Comparison of ENCODE assay signal across 10 cellular contexts in the genomic region with DNA sequence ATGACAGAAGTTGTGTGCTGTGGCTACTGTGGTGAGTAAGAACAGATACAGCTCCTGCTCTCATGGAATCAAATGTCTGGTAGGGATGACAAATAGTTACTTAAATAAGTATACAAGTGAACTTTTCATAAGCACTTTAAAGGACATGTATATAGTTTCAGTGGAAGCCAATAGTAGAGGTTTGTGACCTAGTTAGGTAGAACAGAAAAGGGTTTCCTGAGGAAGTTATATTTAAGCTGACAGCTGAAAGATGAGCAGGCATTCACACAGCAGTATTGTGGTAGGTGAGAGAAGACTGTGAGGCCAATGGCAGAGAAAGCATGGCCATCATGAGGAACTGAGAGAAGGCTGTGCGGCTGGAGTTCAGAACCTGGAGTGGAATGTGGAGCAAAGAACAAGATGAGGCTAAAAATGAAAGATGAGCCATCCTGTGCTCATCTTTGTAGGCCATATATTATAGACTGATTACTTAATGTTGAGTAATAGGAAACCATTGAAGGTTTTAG. TPM values are rescaled to one million over a fixed set of nuclear protein-coding genes. Genes with fewer than 3 reads are reported as not detected.
A peak's percentile ranks its signal among the peaks of the same experiment; 100 is the strongest.
DNase-seq lines count a peak whose midpoint lies in the region; ATAC-seq and TF ChIP-seq lines count a peak whose summit lies in the region.
"Had no signal": no experiment of that assay in that cellular context is flagged by ENCODE, and none has a peak within 500 bp of the region (broad histone marks: within the 10 kb centered on the region; RNA-seq: fewer than 3 reads in every experiment).

No MANE protein-coding gene starts in this region.

- dilution Hi-C loops in IMR-90 (cut with HindIII; ENCODE audit: low sequenced_read_pairs, unreplicated experiment): no loop called here

- no peak overlapping the region; the same call in 1 of the 2 replicates for H2AK5ac ChIP-seq in IMR-90 (ENCODE audit: low read depth, low read length)
- H2AK5ac ChIP-seq in mesenchymal stem cell (ENCODE audit: low read length, severe bottlenecking): no peak overlapping the region

- intact Hi-C loops in IMR-90 (cut with micrococcal nuclease): no loop called here

- H3K9me3 ChIP-seq in GM23248 (ENCODE audit: low read depth): no peaks in the 10 kb centered on the region
- H3K9me3 ChIP-seq in IMR-90 (ENCODE audit: control insufficient read depth, insufficient read depth, low read length): no peaks in the 10 kb centered on the region
- no peaks in the 10 kb centered on the region for H3K9me3 ChIP-seq in mesenchymal stem cell (ENCODE audit: control insufficient read depth, low read length)
- H3K9me3 ChIP-seq in MG63: no peaks in the 10 kb centered on the region; the same call in 1 of the 2 replicates

- peaks cover 3% of the 10 kb centered on the region for H3K9me1 ChIP-seq in IMR-90 (ENCODE audit: insufficient read depth, low read length)

- no peak overlapping the region for H2BK120ac ChIP-seq in IMR-90 (ENCODE audit: low read depth, low read length)
- no peak overlapping the region for H2BK120ac ChIP-seq in mesenchymal stem cell (ENCODE audit: low read depth, low read length)

- no peaks in the 10 kb centered on the region for H3K27me3 ChIP-seq in GM23248 (replicated peaks; ENCODE audit: insufficient read depth)
- no peaks in the 10 kb centered on the region for H3K27me3 ChIP-seq in IMR-90 (ENCODE audit: control insufficient read depth, insufficient read depth, low read length)
- H3K27me3 ChIP-seq in mesenchymal stem cell (ENCODE audit: control insufficient read depth in 1 of 2, insufficient read depth in 1 of 2, low read length in 2 of 2): no peaks in the 10 kb centered on the region
- H3K27me3 ChIP-seq in MG63: no peaks in the 10 kb centered on the region

- H4K20me1 ChIP-seq in GM23248 (ENCODE audit: insufficient read depth): no peaks in the 10 kb centered on the region
- H4K20me1 ChIP-seq in IMR-90 (ENCODE audit: insufficient read depth, low read length): no peaks in the 10 kb centered on the region

- in situ Hi-C loops in GM23248 (cut with MboI) (no loop called here), IMR-90 (cut with MboI; ENCODE audit: low sequenced_read_pairs) (no loop called here)

- H2BK15ac ChIP-seq in IMR-90 (ENCODE audit: low read depth, low read length) (no peak overlapping the region), mesenchymal stem cell (ENCODE audit: low read depth, poor library complexity, severe bottlenecking) (no peak overlapping the region)

- no peak for TF ChIP-seq RAD21 in IMR-90 (IDR thresholded peaks at IDR 0.05; ENCODE audit: low read length)

- no peak overlapping the region for H3K9ac ChIP-seq in GM23248
- H3K9ac ChIP-seq in IMR-90 (ENCODE audit: low read depth, low read length): no peak overlapping the region
- peak overlapping the region; percentile 18 for H3K9ac ChIP-seq in mesenchymal stem cell (ENCODE audit: low read length)

- H4K91ac ChIP-seq in IMR-90 (ENCODE audit: insufficient read depth, low read depth, low read length): no peak overlapping the region
- no peak overlapping the region for H4K91ac ChIP-seq in mesenchymal stem cell (ENCODE audit: low read length)

- H2BK20ac ChIP-seq in IMR-90 (ENCODE audit: low read depth, low read length): no peak overlapping the region

- H3K9me2 ChIP-seq in GM23248 (ENCODE audit: insufficient read depth): no peaks in the 10 kb centered on the region

- no peak for TF ChIP-seq CTCF in IMR-90 (conservative IDR thresholded peaks at IDR 0.05; ENCODE audit: low read depth, low read length)

- 26 to 45% methylated on average over 1 of the region's 1 CpG for WGBS in GM23248 (ENCODE audit: low coverage in 1 of 2, low lambda C conversion rate in 2 of 2, missing lambda C conversion rate in 2 of 2), 2 experiments
- WGBS in IMR-90 (ENCODE audit: extremely low coverage in 2 of 2, insufficient read length in 1 of 2), 2 experiments: 83% methylated on average over 1 of the region's 1 CpG; no CpG with 5 or more reads in 1 of the 2 experiments
- 100% methylated on average over 1 of the region's 1 CpG for WGBS in mesenchymal stem cell

- CTCF ChIA-PET in IMR-90 (lab: Yijun Ruan, JAX): interaction anchor here (1.3 kb wide), 1 partner anchor 9 kb away, joined by 3 read pairs; no protein-coding TSS in a partner anchor

- H3K4me1 ChIP-seq in GM23248 (ENCODE audit: insufficient read depth): peaks cover 27% of the 10 kb centered on the region
- H3K4me1 ChIP-seq in IMR-90 (ENCODE audit: control insufficient read depth, insufficient read depth, low read length): peaks cover 4% of the 10 kb centered on the region; the same call in 1 of the 2 replicates
- peaks cover 5% of the 10 kb centered on the region for H3K4me1 ChIP-seq in mesenchymal stem cell (ENCODE audit: control insufficient read depth, insufficient read depth, low read depth, low read length)

- DNase-seq in GM23248: peak; percentile 55
- DNase-seq in IMR-90: peak; percentile 22
- DNase-seq in mesenchymal stem cell: no peak
- no peak for DNase-seq in activated CD8-positive, alpha-beta memory T cell treated with anti-CD3 and anti-CD28 coated beads, Interleukin-2, amount 50 U/mL, for 48 hours
- DNase-seq in MG63: no peak
- DNase-seq in stimulated activated CD4-positive, alpha-beta T cell treated with anti-CD3 and anti-CD28 coated beads, Interleukin-4, amount 100 ng/mL, for 24 hours: no peak
- DNase-seq in activated gamma-delta T cell (lab: John Stamatoyannopoulos, UW): no peak
- DNase-seq: activated naive CD8-positive, alpha-beta T cell treated with anti-CD3 and anti-CD28 coated beads, Interleukin-2, amount 10 ng/mL, durations not matched to agents 7 days and 5 days; stimulated activated CD4-positive, alpha-beta T cell treated with anti-CD3 and anti-CD28 coated beads, Interleukin-12 subunit alpha, Interleukin-12 subunit beta, amount 100 ng/mL, for 4 hours had no signal

- H3K27ac ChIP-seq in GM23248: peak overlapping the region; percentile 60
- no peak overlapping the region for H3K27ac ChIP-seq in IMR-90 (ENCODE audit: insufficient read depth, low read length)
- peak overlapping the region; percentile 3 for H3K27ac ChIP-seq in mesenchymal stem cell (ENCODE audit: low read length, poor library complexity, severe bottlenecking)

- H2AK9ac ChIP-seq in IMR-90 (replicated peaks; ENCODE audit: low read depth, low read length, poor library complexity): no peak overlapping the region

- H3K36me3 ChIP-seq in GM23248 (ENCODE audit: low read depth) (no peaks in the 10 kb centered on the region), IMR-90 (ENCODE audit: control insufficient read depth, insufficient read depth, low read length) (no peaks in the 10 kb centered on the region), mesenchymal stem cell (ENCODE audit: control insufficient read depth in 1 of 2, insufficient read depth in 2 of 2, low read depth in 1 of 2, low read length in 2 of 2) (peaks cover 0 to 2% of the 10 kb centered on the region in 2 experiments), MG63 (no peaks in the 10 kb centered on the region)

- ATAC-seq in GM18858 (IDR thresholded peaks at IDR 0.05; ENCODE audit: unreplicated experiment) (peak; percentile 86), IMR-90 (ENCODE audit: low read depth) (peak; percentile 46)

- H2BK5ac ChIP-seq in IMR-90 (ENCODE audit: low read depth, low read length, poor library complexity, severe bottlenecking) (no peak overlapping the region), mesenchymal stem cell (ENCODE audit: low read depth, low read length, poor library complexity, severe bottlenecking) (no peak overlapping the region)

- H3K79me2 ChIP-seq in GM23248 (ENCODE audit: insufficient read depth): peaks cover 28% of the 10 kb centered on the region

- no peak overlapping the region for H3K14ac ChIP-seq in IMR-90 (replicated peaks; ENCODE audit: low read depth, low read length)
- peak overlapping the region in 1 of 2 experiments; percentile 55 for H3K14ac ChIP-seq in mesenchymal stem cell (ENCODE audit: low read length in 2 of 2)

- TF ChIP-seq POLR2A in IMR-90 (IDR thresholded peaks at IDR 0.05; ENCODE audit: low read depth, low read length): no peak

- H3K23ac ChIP-seq in IMR-90 (ENCODE audit: low read depth, low read length) (no peak overlapping the region), mesenchymal stem cell (ENCODE audit: low read length in 2 of 2) (no peak overlapping the region)

- no peak overlapping the region for H2AFZ ChIP-seq in GM23248
- H2AFZ ChIP-seq in IMR-90 (replicated peaks; ENCODE audit: low read length, poor library complexity): no peak overlapping the region
- peak overlapping the region; percentile 69 for H2AFZ ChIP-seq in mesenchymal stem cell (ENCODE audit: low read depth, low read length)

- H3K18ac ChIP-seq in IMR-90 (ENCODE audit: low read depth, low read length): no peak overlapping the region
- H3K18ac ChIP-seq in mesenchymal stem cell (ENCODE audit: low read depth in 1 of 2, low read length in 2 of 2): no peak overlapping the region

- no TSS peak for BruUV-seq in IMR-90 (replicated peaks; lab: Mats Ljungman, UMichigan)

- H3K4ac ChIP-seq in IMR-90 (ENCODE audit: low read depth, low read length): no peak overlapping the region
- no peak overlapping the region for H3K4ac ChIP-seq in mesenchymal stem cell (ENCODE audit: low read depth in 1 of 2, low read length in 2 of 2)

- H2BK12ac ChIP-seq in mesenchymal stem cell (ENCODE audit: low read length in 2 of 2): no peak overlapping the region

- H3K4me2 ChIP-seq in GM23248 (ENCODE audit: unreplicated experiment) (peak overlapping the region; percentile 67), IMR-90 (ENCODE audit: low read depth, low read length) (peak overlapping the region; percentile 76; the same call in 1 of the 2 replicates), mesenchymal stem cell (ENCODE audit: low read length, poor library complexity, severe bottlenecking) (no peak overlapping the region)

- H3K79me1 ChIP-seq in IMR-90 (ENCODE audit: low read depth in 1 of 2, low read length in 2 of 2): peaks cover 2 to 12% of the 10 kb centered on the region in 2 experiments; a peak in 1 of 4 replicates
- peaks cover 13% of the 10 kb centered on the region for H3K79me1 ChIP-seq in mesenchymal stem cell (replicated peaks; ENCODE audit: low read length, poor library complexity, severe bottlenecking)

- H3F3A ChIP-seq in GM23248 (ENCODE audit: insufficient read depth): peaks cover 25% of the 10 kb centered on the region

- no peak overlapping the region for H4K8ac ChIP-seq in IMR-90 (ENCODE audit: low read depth in 2 of 2, low read length in 2 of 2)
- no peak overlapping the region for H4K8ac ChIP-seq in mesenchymal stem cell (ENCODE audit: low read length)

- H3K4me3 ChIP-seq in GM23248 (no peak overlapping the region), IMR-90 (ENCODE audit: insufficient read depth, low read depth, low read length) (no peak overlapping the region), mesenchymal stem cell (ENCODE audit: insufficient read depth in 1 of 2, low read depth in 1 of 2, low read length in 2 of 2) (no peak overlapping the region), MG63 (no peak overlapping the region)

- no peak overlapping the region for H4K5ac ChIP-seq in IMR-90 (ENCODE audit: low read depth, low read length)

- no peak overlapping the region for H3K56ac ChIP-seq in IMR-90 (ENCODE audit: extremely low read depth, insufficient read depth, low read length)

- POLR2A ChIA-PET in IMR-90 (lab: Charles Lee; ENCODE audit: unreplicated experiment): no interaction called here

RNA-seq across cellular contexts. Expression of a gene that starts 15.4 kb away (rescaled TPM):
- total RNA-seq in GM23248 (2014; rRNA removed; shearing (Covaris generic)): 27.9 and 29.2 TPM in 2 replicates
- polyA plus RNA-seq in GM23248 (2016; fragmentation: Nextera tagmentation; extraction: Ambion mirVana) (26.1 and 26.7 TPM in 2 replicates), IMR-90 (2012; rRNA removed) (10.3 and 13.1 TPM in 2 replicates)
- total RNA-seq in IMR-90 (2012; rRNA removed): 2.7 and 5.0 TPM in 2 replicates
- 19.0 and 23.4 TPM in 2 replicates for polyA plus RNA-seq in IMR-90 (2012; cell fraction: cytosol; rRNA removed)
- polyA plus RNA-seq in IMR-90 (2012; cell fraction: nucleus; rRNA removed; ENCODE audit: low replicate concordance): 3.2 and 11.1 TPM in 2 replicates
- 10.7 TPM for polyA plus RNA-seq in mesenchymal stem cell (2013, experiment 1 of 2)
- 12.9 TPM for polyA plus RNA-seq in mesenchymal stem cell (2013, experiment 2 of 2)
- 14.6 and 32.5 TPM in 2 replicates for total RNA-seq in MG63 (2014; rRNA removed; shearing (Covaris generic); ENCODE audit: low replicate concordance)

Comparison
In these comparisons a context has a peak if more than half of its experiments do, and no peak if none do; other contexts are left out.
1. DNase-seq: peak in GM23248 (single experiment) and IMR-90 (single experiment); none in mesenchymal stem cell (single experiment), activated CD8-positive, alpha-beta memory T cell treated with anti-CD3 and anti-CD28 coated beads, Interleukin-2, amount 50 U/mL, for 48 hours (single experiment), MG63 (single experiment), stimulated activated CD4-positive, alpha-beta T cell treated with anti-CD3 and anti-CD28 coated beads, Interleukin-4, amount 100 ng/mL, for 24 hours (single experiment) and activated gamma-delta T cell (single experiment).